27 cellular contexts compared by ENCODE assay signal in genomic region chr22:24209016-24209415, GRCh38. TPM values are rescaled to one million over a fixed set of nuclear protein-coding genes. Genes with fewer than 3 reads are reported as not detected.
A peak's percentile ranks its signal among the peaks of the same experiment; 100 is the strongest.
DNase-seq lines count a peak whose midpoint lies in the region; ATAC-seq, FAIRE-seq and TF ChIP-seq lines count a peak whose summit lies in the region.
"Had no signal": no experiment of that assay in that cellular context is flagged by ENCODE, and none has a peak within 500 bp of the region (broad histone marks: within the 10 kb centered on the region; RNA-seq: fewer than 3 reads in every experiment).

No MANE protein-coding gene starts in this region.

- DNase-seq in HL-60 (ENCODE audit: low read depth in 1 of 2, low spot score in 1 of 2) (no peak), endothelial cell of umbilical vein (ENCODE audit: low read depth, low spot score) (no peak), prostate gland (ENCODE audit: low spot score) (no peak), left lobe of liver (ENCODE audit: low spot score) (no peak), ovary (no peak), mesothelial cell of epicardium (ENCODE audit: low spot score in 2 of 2, unreplicated experiment in 2 of 2) (no peak)
- no peak for DNase-seq in T-helper 2 cell treated with Interferon-gamma antibody and Interleukin-4, amounts not matched to agents 5 μg/mL and 100 μg/mL, for 36 hours (ENCODE audit: low spot score)
- DNase-seq: activated CD4-positive, alpha-beta T cell treated with anti-CD3 and anti-CD28 coated beads, Interleukin-2, amount 50 U/mL, for 4 hours; activated gamma-delta T cell; anterior cingulate cortex; Caco-2; cerebellar nuclear complex; effector memory CD8-positive, alpha-beta T cell; hippocampal formation; islet precursor cell; Kasumi-1; mesendoderm; naive thymus-derived CD8-positive, alpha-beta T cell; NCI-H1105; NCI-H2107; NCI-H524 treated with DMSO at 0.1 percent for 48 hours; SHP77; T-cell had no signal

- H3K27me3 ChIP-seq in BLaER1 treated with 17β-estradiol and CSF1 and Interleukin-3, amounts not matched to agents 10 nM and 100 nM = no peaks in the 10 kb centered on the region
- no peaks in the 10 kb centered on the region for H3K27me3 ChIP-seq in HL-60 (ENCODE audit: insufficient read depth, poor library complexity, severe bottlenecking)
- H3K27me3 ChIP-seq in endothelial cell of umbilical vein (ENCODE audit: control insufficient read depth in 2 of 2, insufficient read depth in 2 of 2, low read length in 2 of 2) = no peaks in the 10 kb centered on the region
- H3K27me3 ChIP-seq in prostate gland (replicated peaks; ENCODE audit: insufficient read depth) = no peaks in the 10 kb centered on the region
- H3K27me3 ChIP-seq in ovary = no peaks in the 10 kb centered on the region

- no TSS peak for BruUV-seq in endothelial cell of umbilical vein (replicated peaks; lab: Mats Ljungman, UMichigan)

- no peaks in the 10 kb centered on the region for H3K9me3 Mint-ChIP-seq in T-helper 2 cell treated with Interferon-gamma antibody and Interleukin-4, amounts not matched to agents 5 μg/mL and 100 μg/mL, for 36 hours
- peaks cover 16% of the 10 kb centered on the region for H3K9me3 Mint-ChIP-seq in mesothelial cell of epicardium
- H3K9me3 Mint-ChIP-seq: effector memory CD8-positive, alpha-beta T cell; naive thymus-derived CD8-positive, alpha-beta T cell; T-cell had no signal

- no peaks in the 10 kb centered on the region for H4K20me1 ChIP-seq in BLaER1 treated with 17β-estradiol and CSF1 and Interleukin-3, amounts not matched to agents 10 nM and 100 nM
- no peaks in the 10 kb centered on the region for H4K20me1 ChIP-seq in endothelial cell of umbilical vein (replicated peaks; ENCODE audit: control insufficient read depth, extremely low read depth, insufficient read depth, low read length)

- WGBS in prostate gland = 75% methylated on average over 3 of the region's 3 CpGs
- WGBS in ovary, 3 donors = 85 to 89% (median 87%) methylated on average over 3 of the region's 3 CpGs

- TF ChIP-seq POLR2A in endothelial cell of umbilical vein (IDR thresholded peaks at IDR 0.05; ENCODE audit: low read depth, low read length) (no peak), prostate gland (IDR thresholded peaks at IDR 0.05) (no peak), ovary (IDR thresholded peaks at IDR 0.05) (no peak)

- intact Hi-C loops in endothelial cell of umbilical vein (cut with micrococcal nuclease) (no loop called here), prostate gland (cut with DNase I) (no loop called here), ovary (cut with DNase I) (loop anchor here in 1 of 4 donors (5.0 kb wide), 1 partner anchor 38 kb away; the partner anchor contains the start of gene GGT5)

- no peaks in the 10 kb centered on the region for H3K79me2 ChIP-seq in endothelial cell of umbilical vein (ENCODE audit: control insufficient read depth, insufficient read depth, low read length)

- CTCF ChIA-PET in endothelial cell of umbilical vein (lab: Charles Lee) = interaction anchor here (0.7 to 4.2 kb wide), 4 partner anchors 13 to 38 kb away, joined by 3 to 17 read pairs (median 4); no protein-coding TSS in a partner anchor

- H3K9me1 ChIP-seq in endothelial cell of umbilical vein (replicated peaks; ENCODE audit: control insufficient read depth, extremely low read depth, insufficient read depth, low read length) = no peaks in the 10 kb centered on the region

- peak overlapping the region; percentile 74 to 95 (median 85) for H3K4me2 ChIP-seq in BLaER1 treated with 17β-estradiol and CSF1 and Interleukin-3, amounts not matched to agents 10 nM and 100 nM
- H3K4me2 ChIP-seq in endothelial cell of umbilical vein (ENCODE audit: insufficient read depth, low read length) = no peak overlapping the region

- peaks cover 31% of the 10 kb centered on the region for H3K4me1 Mint-ChIP-seq in T-helper 2 cell treated with Interferon-gamma antibody and Interleukin-4, amounts not matched to agents 5 μg/mL and 100 μg/mL, for 36 hours (ENCODE audit: low read depth)
- peaks cover 29% of the 10 kb centered on the region for H3K4me1 Mint-ChIP-seq in mesothelial cell of epicardium

- ATAC-seq in left lobe of liver = no peak
- ATAC-seq: effector memory CD8-positive, alpha-beta T cell; naive thymus-derived CD8-positive, alpha-beta T cell; T-cell had no signal

- H3K27ac Mint-ChIP-seq in T-helper 2 cell treated with Interferon-gamma antibody and Interleukin-4, amounts not matched to agents 5 μg/mL and 100 μg/mL, for 36 hours = no peak overlapping the region
- no peak overlapping the region for H3K27ac Mint-ChIP-seq in mesothelial cell of epicardium
- H3K27ac Mint-ChIP-seq: effector memory CD8-positive, alpha-beta T cell had no signal

- peaks cover 2% of the 10 kb centered on the region for H3K27me3 Mint-ChIP-seq in T-helper 2 cell treated with Interferon-gamma antibody and Interleukin-4, amounts not matched to agents 5 μg/mL and 100 μg/mL, for 36 hours (ENCODE audit: low read depth)
- no peaks in the 10 kb centered on the region for H3K27me3 Mint-ChIP-seq in mesothelial cell of epicardium (ENCODE audit: low read depth)
- H3K27me3 Mint-ChIP-seq: naive thymus-derived CD8-positive, alpha-beta T cell; T-cell had no signal

- H3K36me3 ChIP-seq in BLaER1 treated with 17β-estradiol and CSF1 and Interleukin-3, amounts not matched to agents 10 nM and 100 nM = peaks cover 0 to 6% (median 0%) of the 10 kb centered on the region in 11 experiments; a peak in 1 of 22 replicates
- no peaks in the 10 kb centered on the region for H3K36me3 ChIP-seq in endothelial cell of umbilical vein (ENCODE audit: control insufficient read depth in 2 of 2, extremely low read depth in 1 of 2, insufficient read depth in 2 of 2, low read length in 2 of 2)
- H3K36me3 ChIP-seq in prostate gland = no peaks in the 10 kb centered on the region
- no peaks in the 10 kb centered on the region for H3K36me3 ChIP-seq in ovary

- H3K27ac ChIP-seq in BLaER1 treated with 17β-estradiol and CSF1 and Interleukin-3, amounts not matched to agents 10 nM and 100 nM = peak overlapping the region; percentile 88 to 100 (median 96); a peak in 21 of 22 replicates
- H3K27ac ChIP-seq in HL-60 (replicated peaks) (peak overlapping the region; percentile 90), endothelial cell of umbilical vein (ENCODE audit: insufficient read depth, low read depth, low read length) (peak overlapping the region; percentile 99), prostate gland (peak overlapping the region; percentile 79 to 93), ovary (no peak overlapping the region)

- peak overlapping the region; percentile 35 for H2AFZ ChIP-seq in endothelial cell of umbilical vein (ENCODE audit: low read depth, low read length)

- TF ChIP-seq CTCF in HL-60 (IDR thresholded peaks at IDR 0.05; ENCODE audit: insufficient read depth, low read length) = no peak
- no peak for TF ChIP-seq CTCF in endothelial cell of umbilical vein (IDR thresholded peaks at IDR 0.05; ENCODE audit: extremely low read depth in 1 of 2, insufficient read depth in 1 of 2, low read depth in 1 of 2, low read length in 2 of 2)
- TF ChIP-seq CTCF in prostate gland (IDR thresholded peaks at IDR 0.05) = no peak
- TF ChIP-seq CTCF in ovary (IDR thresholded peaks at IDR 0.05) = no peak
- TF ChIP-seq CTCF in mesothelial cell of epicardium (IDR thresholded peaks at IDR 0.05; ENCODE audit: unreplicated experiment) = no peak

- POLR2A ChIA-PET in endothelial cell of umbilical vein (lab: Charles Lee) = no interaction called here

- dilution Hi-C loops in endothelial cell of umbilical vein (cut with MboI; ENCODE audit: extremely low pct_ligation_motif_present, low sequenced_read_pairs) = no loop called here

- H3K9me3 ChIP-seq in BLaER1 treated with 17β-estradiol and CSF1 and Interleukin-3, amounts not matched to agents 10 nM and 100 nM (replicated peaks in 1 of 11) = peaks cover 0 to 13% (median 11%) of the 10 kb centered on the region in 11 experiments; a peak in 17 of 22 replicates
- no peaks in the 10 kb centered on the region for H3K9me3 ChIP-seq in endothelial cell of umbilical vein (replicated peaks; ENCODE audit: control insufficient read depth, insufficient read depth, low read length)
- no peaks in the 10 kb centered on the region for H3K9me3 ChIP-seq in prostate gland
- no peaks in the 10 kb centered on the region for H3K9me3 ChIP-seq in ovary

- H3K36me3 Mint-ChIP-seq in T-helper 2 cell treated with Interferon-gamma antibody and Interleukin-4, amounts not matched to agents 5 μg/mL and 100 μg/mL, for 36 hours (ENCODE audit: low read depth) = peaks cover 5% of the 10 kb centered on the region
- H3K36me3 Mint-ChIP-seq in mesothelial cell of epicardium = no peaks in the 10 kb centered on the region
- H3K36me3 Mint-ChIP-seq: naive thymus-derived CD8-positive, alpha-beta T cell; T-cell had no signal

- H3K9ac ChIP-seq in BLaER1 treated with 17β-estradiol and CSF1 and Interleukin-3, amounts not matched to agents 10 nM and 100 nM = peak overlapping the region; percentile 71 to 92 (median 83); a peak in 21 of 22 replicates
- no peak overlapping the region for H3K9ac ChIP-seq in endothelial cell of umbilical vein (replicated peaks; ENCODE audit: extremely low read depth, insufficient read depth, low read length)

- no peak for TF ChIP-seq EP300 in ovary (IDR thresholded peaks at IDR 0.05)

- no peak for FAIRE-seq in endothelial cell of umbilical vein (lab: Jason Lieb, UNC)
- FAIRE-seq: GM18507 had no signal

- H3K4me1 ChIP-seq in BLaER1 treated with 17β-estradiol and CSF1 and Interleukin-3, amounts not matched to agents 10 nM and 100 nM = peaks cover 59 to 92% (median 76%) of the 10 kb centered on the region in 10 experiments
- H3K4me1 ChIP-seq in endothelial cell of umbilical vein (ENCODE audit: control insufficient read depth, extremely low read depth, insufficient read depth, low read length) = peaks cover 43% of the 10 kb centered on the region
- peaks cover 10% of the 10 kb centered on the region for H3K4me1 ChIP-seq in prostate gland (replicated peaks)
- peaks cover 3% of the 10 kb centered on the region for H3K4me1 ChIP-seq in ovary (ENCODE audit: insufficient read depth)

- no peak overlapping the region for H3K4me3 Mint-ChIP-seq in T-helper 2 cell treated with Interferon-gamma antibody and Interleukin-4, amounts not matched to agents 5 μg/mL and 100 μg/mL, for 36 hours
- H3K4me3 Mint-ChIP-seq in mesothelial cell of epicardium = no peak overlapping the region
- H3K4me3 Mint-ChIP-seq: effector memory CD8-positive, alpha-beta T cell; naive thymus-derived CD8-positive, alpha-beta T cell; T-cell had no signal

- 0 out of 20 replicates have a peak overlapping the region, but pooled peaks of 1 of the 10 experiments have one; percentile 45 for H3K4me3 ChIP-seq in BLaER1 treated with 17β-estradiol and CSF1 and Interleukin-3, amounts not matched to agents 10 nM and 100 nM
- H3K4me3 ChIP-seq in HL-60 (replicated peaks; ENCODE audit: insufficient read depth, low read length) = no peak overlapping the region
- no peak overlapping the region for H3K4me3 ChIP-seq in endothelial cell of umbilical vein (replicated peaks in 1 of 3; ENCODE audit: insufficient read depth in 1 of 3, low read depth in 1 of 3, low read length in 3 of 3)
- peak overlapping the region in 1 of 2 donors; percentile 4 for H3K4me3 ChIP-seq in prostate gland
- no peak overlapping the region for H3K4me3 ChIP-seq in ovary

RNA-seq across cellular contexts. Expression of gene SUSD2, which starts 27.7 kb away (rescaled TPM):
- 0.18 and 0.27 TPM in 2 replicates for total RNA-seq in endothelial cell of umbilical vein
- polyA plus RNA-seq in endothelial cell of umbilical vein = 0.26 and 0.35 TPM in 2 replicates
- 0.10 and 0.14 TPM in 2 replicates for polyA plus RNA-seq in endothelial cell of umbilical vein (2011; cell fraction: cytosol; rRNA removed)
- 1.0 and 1.3 TPM in 2 replicates for polyA plus RNA-seq in endothelial cell of umbilical vein (2011; cell fraction: nucleus; rRNA removed)
- 0.33 and 0.41 TPM in 2 replicates for polyA plus RNA-seq in endothelial cell of umbilical vein (2012)
- polyA minus RNA-seq in endothelial cell of umbilical vein = 0.07 and 0.21 TPM in 2 replicates
- 0.31 TPM for polyA minus RNA-seq in endothelial cell of umbilical vein (2011; cell fraction: cytosol; rRNA and poly(A)+ RNA removed)
- polyA minus RNA-seq in endothelial cell of umbilical vein (2011; cell fraction: nucleus; rRNA and poly(A)+ RNA removed) = 1.2 and 1.7 TPM in 2 replicates
- total RNA-seq in prostate gland = 1 to 10 TPM; 7.8 to 9.3 TPM
- 1.4 TPM for total RNA-seq in left lobe of liver
- total RNA-seq in ovary = 1 to 10 TPM in 5 of 7 donors, under 1 TPM in 2; 0.45 to 4.1 (median 2.6) TPM
- polyA plus RNA-seq in ovary = 1 to 10 TPM; 1.7 to 2.9 TPM
- total RNA-seq in mesothelial cell of epicardium = 0.91 to 1.4 TPM (median 1.2 TPM) in 3 replicates

RNA-seq across cellular contexts. Expression of gene GGT5, which starts 35.9 kb away (rescaled TPM):
- 35.1 and 45.9 TPM in 2 replicates for total RNA-seq in endothelial cell of umbilical vein
- 293 and 501 TPM in 2 replicates for polyA plus RNA-seq in endothelial cell of umbilical vein
- 87.8 and 97.1 TPM in 2 replicates for polyA plus RNA-seq in endothelial cell of umbilical vein (2011; cell fraction: cytosol; rRNA removed)
- 197 and 275 TPM in 2 replicates for polyA plus RNA-seq in endothelial cell of umbilical vein (2011; cell fraction: nucleus; rRNA removed)
- 84.1 and 102 TPM in 2 replicates for polyA plus RNA-seq in endothelial cell of umbilical vein (2012)
- 197 and 218 TPM in 2 replicates for polyA minus RNA-seq in endothelial cell of umbilical vein
- polyA minus RNA-seq in endothelial cell of umbilical vein (2011; cell fraction: cytosol; rRNA and poly(A)+ RNA removed) = not detected
- polyA minus RNA-seq in endothelial cell of umbilical vein (2011; cell fraction: nucleus; rRNA and poly(A)+ RNA removed) = 68.1 and 104 TPM in 2 replicates
- 10 to 100 TPM; 19.2 to 39.7 TPM for total RNA-seq in prostate gland
- 11.5 TPM for total RNA-seq in left lobe of liver
- 10 to 100 TPM in 6 of 7 donors, 1 to 10 TPM in 1; 4.6 to 34.0 (median 18.0) TPM for total RNA-seq in ovary
- 10 to 100 TPM; 24.7 to 32.1 TPM for polyA plus RNA-seq in ovary
- 2.9 to 4.1 TPM (median 3.6 TPM) in 3 replicates for total RNA-seq in mesothelial cell of epicardium
- total RNA-seq: Daoy, HT1080 had no signal
- polyA plus RNA-seq: naive thymus-derived CD8-positive, alpha-beta T cell had no signal

Comparison
In these comparisons a context has a peak if more than half of its experiments do, and no peak if none do; other contexts are left out.
1. H3K27ac ChIP-seq: peak in BLaER1 treated with 17β-estradiol and CSF1 and Interleukin-3, amounts not matched to agents 10 nM and 100 nM (11 of 11), HL-60 (single experiment), endothelial cell of umbilical vein (single experiment) and prostate gland (2 of 2); none in ovary (0 of 2).